2 cellular contexts compared by ENCODE assay signal in genomic region chr16:87709677-87710076, GRCh38.
TF ChIP-seq lines count a peak whose summit lies in the region.

No MANE protein-coding gene starts in this region.

TF ChIP-seq in HepG2, 621 proteins besides CTCF, POLR2A, EP300 and RAD21:
- TF ChIP-seq CREB1 (IDR thresholded peaks at IDR 0.05) (no peak), CREB1 (CRISPR knock-in tag; IDR thresholded peaks at IDR 0.05) (no peak), PHF20 (CRISPR knock-in tag; IDR thresholded peaks at IDR 0.05) (no peak), BATF2 (CRISPR knock-in tag; IDR thresholded peaks at IDR 0.05) (no peak), ZNF891 (CRISPR knock-in tag; IDR thresholded peaks at IDR 0.05) (no peak), RORA (CRISPR knock-in tag; IDR thresholded peaks at IDR 0.05) (no peak), HBP1 (CRISPR knock-in tag; IDR thresholded peaks at IDR 0.05; ENCODE audit: low read depth) (no peak), POLR2AphosphoS2 (IDR thresholded peaks at IDR 0.05; ENCODE audit: low read depth, low read length) (no peak), ZNF780A (CRISPR knock-in tag; IDR thresholded peaks at IDR 0.05) (no peak), ZNF18 (CRISPR knock-in tag; IDR thresholded peaks at IDR 0.05; ENCODE audit: insufficient replicate concordance) (no peak)

TF ChIP-seq in H1, 55 proteins besides CTCF, POLR2A, EP300 and RAD21:
- TF ChIP-seq CREB1 (IDR thresholded peaks at IDR 0.05) (no peak), E2F6 (IDR thresholded peaks at IDR 0.05) (no peak), CEBPB (IDR thresholded peaks at IDR 0.05; ENCODE audit: low read depth, low read length) (no peak), CHD2 (IDR thresholded peaks at IDR 0.05; ENCODE audit: low read length) (no peak), TCF12 (IDR thresholded peaks at IDR 0.05; ENCODE audit: low read depth, low read length) (no peak), RXRA (IDR thresholded peaks at IDR 0.05; ENCODE audit: insufficient read depth, low read depth, low read length) (no peak), NRF1 (IDR thresholded peaks at IDR 0.05; ENCODE audit: low read depth, low read length) (no peak), BRCA1 (IDR thresholded peaks at IDR 0.05; ENCODE audit: low read depth, low read length) (no peak)
